8 cellular contexts compared by ENCODE assay signal in the genomic region with DNA sequence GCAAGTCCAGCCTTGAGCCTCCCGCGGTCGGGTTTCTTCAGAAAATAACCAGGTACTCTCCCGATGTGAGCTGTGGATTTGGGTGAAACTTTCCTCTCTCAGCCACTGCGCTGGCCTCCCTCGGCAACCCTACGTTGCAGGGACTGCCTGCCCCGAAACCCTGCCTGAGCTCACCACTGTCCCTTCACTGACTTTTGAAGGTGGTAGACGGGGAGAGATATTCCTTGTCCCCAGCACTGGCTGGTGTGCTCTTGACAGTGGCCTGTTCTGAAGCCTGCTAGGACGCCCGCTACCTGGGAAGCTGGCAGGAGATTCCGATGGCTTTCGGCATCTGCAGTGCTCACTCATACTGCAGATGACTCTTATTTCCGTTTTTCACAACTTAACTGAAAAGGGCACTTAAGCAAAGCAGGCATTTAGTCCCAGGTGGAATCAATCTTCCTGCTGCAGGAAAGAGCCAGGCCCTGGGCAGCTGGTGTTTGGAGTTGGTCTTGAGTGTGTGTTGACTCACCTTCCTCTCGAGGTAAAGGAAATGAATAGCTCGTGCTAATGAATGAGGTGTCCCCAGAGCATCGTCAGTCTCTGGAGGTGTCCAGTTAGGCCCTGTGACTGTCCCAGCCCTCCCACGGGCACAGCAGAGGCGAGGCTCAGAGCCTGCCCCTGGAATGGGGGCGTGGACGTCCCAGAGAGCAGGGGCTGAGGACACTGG.
DNase-seq lines count a peak whose midpoint lies in the region; ATAC-seq, FAIRE-seq and TF ChIP-seq lines count a peak whose summit lies in the region.

No MANE protein-coding gene starts in this region.

- ATAC-seq in right cardiac atrium = no peak

- H2AFZ ChIP-seq in Karpas-422 (ENCODE audit: low read length) = no peak overlapping the region
- no peak overlapping the region for H2AFZ ChIP-seq in keratinocyte (ENCODE audit: control insufficient read depth, low read length)

- H3K9ac ChIP-seq in Karpas-422 (ENCODE audit: low read length) (no peak overlapping the region), keratinocyte (ENCODE audit: control insufficient read depth, extremely low read depth, insufficient read depth, low read length) (no peak overlapping the region)

- H4K20me1 ChIP-seq in Karpas-422 (ENCODE audit: insufficient read depth, low read depth, low read length) (peaks cover 4% of the 10 kb centered on the region; the same call in 1 of the 2 replicates), keratinocyte (ENCODE audit: control insufficient read depth, extremely low read depth, insufficient read depth, low read length) (no peaks in the 10 kb centered on the region)

- H3K4me2 ChIP-seq in Karpas-422 (ENCODE audit: low read depth, low read length, poor library complexity, severe bottlenecking) (peak overlapping the region; percentile 14), keratinocyte (ENCODE audit: control insufficient read depth, extremely low read depth, insufficient read depth, low read depth, low read length) (no peak overlapping the region)

- H3K9me3 ChIP-seq in Karpas-422 (ENCODE audit: low read length) = no peaks in the 10 kb centered on the region
- H3K9me3 ChIP-seq in keratinocyte (ENCODE audit: control insufficient read depth, low read depth, low read length) = no peaks in the 10 kb centered on the region
- no peaks in the 10 kb centered on the region for H3K9me3 ChIP-seq in right cardiac atrium (ENCODE audit: control insufficient read depth, low read length)

- intact Hi-C loops in right cardiac atrium (cut with DNase I) = no loop called here

- H3K9me1 ChIP-seq in keratinocyte (ENCODE audit: control insufficient read depth, extremely low read depth, insufficient read depth, low read length) = no peaks in the 10 kb centered on the region

- no peaks in the 10 kb centered on the region for H3K9me2 ChIP-seq in Karpas-422 (replicated peaks; ENCODE audit: insufficient read depth, low read length)

- dilution Hi-C loops in keratinocyte (cut with MboI; ENCODE audit: extremely low pct_ligation_motif_present, low sequenced_read_pairs) = no loop called here

- TF ChIP-seq CTCF in keratinocyte (optimal IDR thresholded peaks at IDR 0.05 in 1 of 3, IDR thresholded peaks at IDR 0.05 in 1 of 3, conservative IDR thresholded peaks at IDR 0.05 in 1 of 3; ENCODE audit: extremely low read depth in 1 of 3, insufficient read depth in 2 of 3, low read length in 3 of 3) = no peak

- H3K4me3 ChIP-seq in Karpas-422 (ENCODE audit: low read length) = no peak overlapping the region
- H3K4me3 ChIP-seq in keratinocyte (ENCODE audit: control insufficient read depth in 2 of 3, extremely low read depth in 1 of 3, insufficient read depth in 2 of 3, low read depth in 1 of 3, low read length in 3 of 3) = no peak overlapping the region
- no peak overlapping the region for H3K4me3 ChIP-seq in right cardiac atrium (ENCODE audit: low read length)

- H3K36me3 ChIP-seq in Karpas-422 (ENCODE audit: insufficient read depth, low read length) = no peaks in the 10 kb centered on the region
- H3K36me3 ChIP-seq in keratinocyte (ENCODE audit: control insufficient read depth in 2 of 2, extremely low read depth in 1 of 2, insufficient read depth in 2 of 2, low read length in 2 of 2) = no peaks in the 10 kb centered on the region

- FAIRE-seq in keratinocyte (lab: Jason Lieb, UNC) = peak; percentile 68

- 81% methylated on average over 21 of the region's 21 CpGs for WGBS in right cardiac atrium

- no peaks in the 10 kb centered on the region for H3K27me3 ChIP-seq in Karpas-422 (ENCODE audit: low read length)
- no peaks in the 10 kb centered on the region for H3K27me3 ChIP-seq in keratinocyte (ENCODE audit: control insufficient read depth, extremely low read depth, insufficient read depth, low read length)
- H3K27me3 ChIP-seq in right cardiac atrium (ENCODE audit: control insufficient read depth, insufficient read depth) = no peaks in the 10 kb centered on the region

- peaks cover 38% of the 10 kb centered on the region for H3K4me1 ChIP-seq in Karpas-422 (ENCODE audit: low read length)
- peaks cover 6% of the 10 kb centered on the region for H3K4me1 ChIP-seq in keratinocyte (ENCODE audit: control insufficient read depth, extremely low read depth, insufficient read depth, low read length)
- H3K4me1 ChIP-seq in right cardiac atrium (ENCODE audit: control insufficient read depth, insufficient read depth, low read length) = no peaks in the 10 kb centered on the region

- DNase-seq in DMS153 treated with DMSO at 0.1 percent for 48 hours (lab: John Stamatoyannopoulos, UW; ENCODE audit: unreplicated experiment) = peak; percentile 39
- peak; percentile 48 for DNase-seq in Karpas-422
- peak; percentile 32 for DNase-seq in RPMI7951 (ENCODE audit: low read depth)
- no peak for DNase-seq in keratinocyte (ENCODE audit: low read depth, low spot score)
- no peak for DNase-seq in right cardiac atrium
- no peak for DNase-seq in NCI-H2171 (lab: John Stamatoyannopoulos, UW)
- DNase-seq in putamen (ENCODE audit: low spot score) = no peak
- no peak for DNase-seq in SW480 (ENCODE audit: low spot score)

- H3K79me2 ChIP-seq in Karpas-422 (ENCODE audit: low read length) = no peaks in the 10 kb centered on the region
- no peaks in the 10 kb centered on the region for H3K79me2 ChIP-seq in keratinocyte (ENCODE audit: control insufficient read depth, insufficient read depth, low read length)

- H3K27ac ChIP-seq in Karpas-422 (ENCODE audit: low read length) (no peak overlapping the region), keratinocyte (ENCODE audit: control insufficient read depth, insufficient read depth, low read length) (no peak overlapping the region), right cardiac atrium (ENCODE audit: low read length) (no peak overlapping the region)

Comparison
In these comparisons a context has a peak if more than half of its experiments do, and no peak if none do; other contexts are left out.
1. DNase-seq: peak in DMS153 treated with DMSO at 0.1 percent for 48 hours (single experiment), Karpas-422 (single experiment) and RPMI7951 (single experiment); none in keratinocyte (single experiment), right cardiac atrium (0 of 3), NCI-H2171 (single experiment), putamen (single experiment) and SW480 (single experiment).